1 cellular context compared by ENCODE assay signal in the genomic region with DNA sequence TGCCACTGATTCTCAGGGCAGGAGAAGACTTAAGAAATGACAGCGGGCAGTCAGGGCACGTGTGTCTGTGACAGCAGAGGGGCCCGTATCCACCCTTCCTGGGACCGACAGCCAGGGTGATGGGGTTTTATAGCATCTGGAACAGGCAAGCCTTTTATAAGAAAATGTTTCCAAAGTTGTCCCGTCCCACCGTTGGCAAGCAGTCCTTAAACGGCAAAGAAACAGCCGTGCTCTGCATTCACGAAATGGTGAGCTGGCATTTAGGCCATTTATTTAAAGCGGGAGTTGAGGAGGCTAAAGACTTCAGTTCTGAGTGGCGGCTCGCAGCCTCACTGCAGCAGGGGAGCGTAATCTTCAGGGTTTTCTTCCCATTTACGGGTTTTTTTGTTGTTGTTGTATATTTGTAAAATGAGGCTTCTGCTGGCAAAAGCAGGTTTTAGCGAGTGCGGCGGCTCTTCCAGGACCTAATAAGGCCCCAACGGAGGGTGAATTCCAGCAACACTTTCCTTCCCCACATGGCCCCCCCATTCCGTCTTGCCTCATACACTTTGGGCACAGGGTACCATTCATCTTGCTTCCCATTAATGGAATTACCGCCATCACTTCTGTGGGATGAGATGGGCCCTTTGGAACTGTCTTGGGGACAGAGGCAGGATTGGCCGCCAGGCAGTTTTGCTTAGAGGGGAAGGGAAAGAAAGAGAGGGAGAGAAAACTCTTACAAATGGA.
TF ChIP-seq lines count a peak whose summit lies in the region.

No MANE protein-coding gene starts in this region.

TF ChIP-seq in IMR-90, 13 proteins besides CTCF, POLR2A, EP300 and RAD21:
- no peak for TF ChIP-seq MAFK (IDR thresholded peaks at IDR 0.05; ENCODE audit: low read depth, low read length)
- no peak for TF ChIP-seq BHLHE40 (IDR thresholded peaks at IDR 0.05; ENCODE audit: low read depth, low read length)
- no peak for TF ChIP-seq NFE2L2 (IDR thresholded peaks at IDR 0.05; ENCODE audit: low read depth, low read length)
- TF ChIP-seq, protein P1, sequence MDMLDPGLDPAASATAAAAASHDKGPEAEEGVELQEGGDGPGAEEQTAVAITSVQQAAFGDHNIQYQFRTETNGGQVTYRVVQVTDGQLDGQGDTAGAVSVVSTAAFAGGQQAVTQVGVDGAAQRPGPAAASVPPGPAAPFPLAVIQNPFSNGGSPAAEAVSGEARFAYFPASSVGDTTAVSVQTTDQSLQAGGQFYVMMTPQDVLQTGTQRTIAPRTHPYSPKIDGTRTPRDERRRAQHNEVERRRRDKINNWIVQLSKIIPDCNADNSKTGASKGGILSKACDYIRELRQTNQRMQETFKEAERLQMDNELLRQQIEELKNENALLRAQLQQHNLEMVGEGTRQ (IDR thresholded peaks at IDR 0.05; ENCODE audit: low read depth, low read length): no peak
- no peak for TF ChIP-seq FOS (IDR thresholded peaks at IDR 0.05; ENCODE audit: low read depth, low read length)
- TF ChIP-seq CEBPB (IDR thresholded peaks at IDR 0.05; ENCODE audit: low read depth, low read length): no peak
- TF ChIP-seq MXI1 (IDR thresholded peaks at IDR 0.05; ENCODE audit: borderline replicate concordance, low read depth, low read length): no peak
- TF ChIP-seq MAZ (IDR thresholded peaks at IDR 0.05; ENCODE audit: borderline replicate concordance, low read depth, low read length): no peak
- TF ChIP-seq SMC3 (IDR thresholded peaks at IDR 0.05; ENCODE audit: low read depth, low read length): no peak
- no peak for TF ChIP-seq CHD1 (IDR thresholded peaks at IDR 0.05; ENCODE audit: low read depth, low read length)
- no peak for TF ChIP-seq RCOR1 (IDR thresholded peaks at IDR 0.05; ENCODE audit: insufficient replicate concordance, low read length)
- no peak for TF ChIP-seq RFX5 (IDR thresholded peaks at IDR 0.05; ENCODE audit: low read depth, low read length)
- TF ChIP-seq, protein P2, sequence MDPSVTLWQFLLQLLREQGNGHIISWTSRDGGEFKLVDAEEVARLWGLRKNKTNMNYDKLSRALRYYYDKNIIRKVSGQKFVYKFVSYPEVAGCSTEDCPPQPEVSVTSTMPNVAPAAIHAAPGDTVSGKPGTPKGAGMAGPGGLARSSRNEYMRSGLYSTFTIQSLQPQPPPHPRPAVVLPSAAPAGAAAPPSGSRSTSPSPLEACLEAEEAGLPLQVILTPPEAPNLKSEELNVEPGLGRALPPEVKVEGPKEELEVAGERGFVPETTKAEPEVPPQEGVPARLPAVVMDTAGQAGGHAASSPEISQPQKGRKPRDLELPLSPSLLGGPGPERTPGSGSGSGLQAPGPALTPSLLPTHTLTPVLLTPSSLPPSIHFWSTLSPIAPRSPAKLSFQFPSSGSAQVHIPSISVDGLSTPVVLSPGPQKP (IDR thresholded peaks at IDR 0.05; ENCODE audit: borderline replicate concordance, low read depth, low read length): no peak
